Comparison of ENCODE assay signal across 9 cellular contexts in the genomic region with DNA sequence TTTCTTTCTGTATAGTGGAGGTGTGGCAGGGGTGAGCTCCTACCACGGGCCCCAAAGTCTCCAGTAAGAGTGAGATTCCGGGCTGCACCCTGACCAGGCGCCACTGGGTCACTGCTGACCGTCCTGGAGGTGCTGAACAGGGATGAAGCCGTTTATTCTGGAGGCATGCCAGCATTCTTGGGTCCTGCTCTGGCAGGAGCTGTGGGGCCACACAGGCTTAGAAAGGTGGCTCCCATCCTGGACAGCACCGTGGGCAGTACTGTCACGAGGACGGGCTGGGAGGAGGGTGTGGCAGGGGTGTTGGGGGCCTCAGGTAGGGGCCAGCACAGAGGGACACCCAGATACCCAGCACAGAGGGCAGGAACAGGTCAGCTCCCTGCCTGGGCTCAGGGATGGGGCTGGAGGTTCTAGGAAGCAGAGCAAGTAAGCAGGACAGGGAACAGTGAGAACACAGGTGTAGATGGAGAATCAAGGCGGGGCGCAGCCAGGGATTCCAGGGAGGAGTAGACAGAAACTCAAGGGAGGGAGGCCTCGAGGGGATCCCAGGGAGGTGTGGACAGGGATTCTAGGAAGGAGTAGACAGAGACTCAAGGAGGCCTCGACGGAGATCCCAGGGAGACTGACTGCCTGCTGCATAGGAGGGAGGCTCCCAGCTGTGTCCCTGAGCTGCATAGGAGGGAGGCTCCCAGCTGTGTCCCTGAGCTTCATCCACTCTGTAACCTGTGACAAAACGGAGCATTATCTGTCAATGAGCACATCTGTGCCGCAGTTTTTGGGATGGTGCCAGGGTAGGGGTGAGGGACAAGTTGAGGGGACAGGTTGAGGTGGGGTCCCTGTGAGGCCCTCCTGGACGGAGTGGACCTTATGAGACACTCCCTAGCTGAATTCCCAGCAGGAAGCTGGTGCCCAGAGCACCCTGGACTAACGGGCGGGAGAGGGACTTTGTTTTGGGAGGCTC. TPM values are rescaled to one million over a fixed set of nuclear protein-coding genes. Genes with fewer than 3 reads are reported as not detected.
A peak's percentile ranks its signal among the peaks of the same experiment; 100 is the strongest.
DNase-seq lines count a peak whose midpoint lies in the region; ATAC-seq and TF ChIP-seq lines count a peak whose summit lies in the region.
"Had no signal": no experiment of that assay in that cellular context is flagged by ENCODE, and none has a peak within 500 bp of the region (broad histone marks: within the 10 kb centered on the region; RNA-seq: fewer than 3 reads in every experiment).

No MANE protein-coding gene starts in this region.

- intact Hi-C loops in CD4-positive, alpha-beta memory T cell (cut with micrococcal nuclease), result no loop called here
- intact Hi-C loops in lower lobe of right lung (cut with DNase I), result no loop called here

- no peaks in the 10 kb centered on the region for H3K36me3 Mint-ChIP-seq in CD4-positive, alpha-beta memory T cell
- no peaks in the 10 kb centered on the region for H3K36me3 Mint-ChIP-seq in activated T-helper 17 cell treated with anti-CD3 and anti-CD28 coated beads, Interleukin-2, amount 50 U/mL, for 72 hours (ENCODE audit: low read depth)

- no peak for ATAC-seq in activated T-helper 17 cell treated with anti-CD3 and anti-CD28 coated beads, Interleukin-2, amount 50 U/mL, for 72 hours (replicated peaks)
- ATAC-seq in lower lobe of right lung (peak; percentile 66 to 69), GM18907 (IDR thresholded peaks at IDR 0.05; ENCODE audit: unreplicated experiment) (no peak), HG02840 (IDR thresholded peaks at IDR 0.05; ENCODE audit: low FRiP score, unreplicated experiment) (no peak)

- TF ChIP-seq CTCF in KMS-11 (conservative IDR thresholded peaks at IDR 0.05; ENCODE audit: low read depth, low read length), result no peak
- TF ChIP-seq CTCF in lower lobe of right lung (IDR thresholded peaks at IDR 0.05), result no peak

- no peaks in the 10 kb centered on the region for H4K20me1 ChIP-seq in KMS-11 (ENCODE audit: insufficient read depth)

- peaks cover 16% of the 10 kb centered on the region for H3K27me3 ChIP-seq in CD4-positive, alpha-beta memory T cell (ENCODE audit: insufficient read depth, low read length)
- H3K27me3 ChIP-seq in KMS-11 (ENCODE audit: insufficient read depth, low read depth) (no peaks in the 10 kb centered on the region), lower lobe of right lung (ENCODE audit: low read depth) (peaks cover 43% of the 10 kb centered on the region)

- no peak for DNase-seq in CD4-positive, alpha-beta memory T cell
- DNase-seq in lower lobe of right lung, result no peak
- no peak for DNase-seq in amniotic stem cell (lab: John Stamatoyannopoulos, UW)
- DNase-seq in NCI-H1436 treated with DMSO at 0.1 percent for 48 hours (lab: John Stamatoyannopoulos, UW), result no peak
- DNase-seq: left ventricle myocardium inferior had no signal

- H3K4me3 Mint-ChIP-seq in CD4-positive, alpha-beta memory T cell, result peak overlapping the region; percentile 49 to 69 (median 56)
- peak overlapping the region; percentile 59 for H3K4me3 Mint-ChIP-seq in activated T-helper 17 cell treated with anti-CD3 and anti-CD28 coated beads, Interleukin-2, amount 50 U/mL, for 72 hours

- H3K27ac ChIP-seq in CD4-positive, alpha-beta memory T cell (ENCODE audit: low read depth, low read length), result no peak overlapping the region
- H3K27ac ChIP-seq in KMS-11 (peak overlapping the region; percentile 91), lower lobe of right lung (no peak overlapping the region)
- H3K27ac ChIP-seq: left ventricle myocardium inferior had no signal

- no peaks in the 10 kb centered on the region for H3K36me3 ChIP-seq in CD4-positive, alpha-beta memory T cell (ENCODE audit: insufficient read depth, low read length)
- H3K36me3 ChIP-seq in KMS-11 (ENCODE audit: insufficient read depth) (no peaks in the 10 kb centered on the region), lower lobe of right lung (no peaks in the 10 kb centered on the region)
- H3K36me3 ChIP-seq: left ventricle myocardium inferior had no signal

- no peaks in the 10 kb centered on the region for H3K9me3 ChIP-seq in CD4-positive, alpha-beta memory T cell (ENCODE audit: control insufficient read depth in 1 of 2, low read length in 2 of 2)
- no peaks in the 10 kb centered on the region for H3K9me3 ChIP-seq in lower lobe of right lung

- POLR2A ChIA-PET in CD4-positive, alpha-beta memory T cell (lab: Charles Lee; ENCODE audit: partially characterized antibody), result no interaction called here

- H3K27ac Mint-ChIP-seq in CD4-positive, alpha-beta memory T cell, result peak overlapping the region in 1 of 7 donors; percentile 83
- no peak overlapping the region for H3K27ac Mint-ChIP-seq in activated T-helper 17 cell treated with anti-CD3 and anti-CD28 coated beads, Interleukin-2, amount 50 U/mL, for 72 hours

- peak overlapping the region; percentile 91 for H3K9ac ChIP-seq in KMS-11

- H3K4me3 ChIP-seq in CD4-positive, alpha-beta memory T cell (ENCODE audit: low read length in 2 of 2), result no peak overlapping the region
- H3K4me3 ChIP-seq in KMS-11 (IDR thresholded peaks at IDR 0.05; ENCODE audit: insufficient read depth, low read depth, low read length) (no peak overlapping the region), lower lobe of right lung (no peak overlapping the region)

- H3K4me2 ChIP-seq in KMS-11, result peak overlapping the region; percentile 71

- H3K4me1 Mint-ChIP-seq in CD4-positive, alpha-beta memory T cell, result peaks cover 1 to 8% (median 5%) of the 10 kb centered on the region in 4 donors
- H3K4me1 Mint-ChIP-seq in activated T-helper 17 cell treated with anti-CD3 and anti-CD28 coated beads, Interleukin-2, amount 50 U/mL, for 72 hours, result no peaks in the 10 kb centered on the region

- H2AFZ ChIP-seq in KMS-11 (ENCODE audit: low read depth), result peak overlapping the region; percentile 50; the same call in 1 of the 2 replicates

- H3K79me2 ChIP-seq in KMS-11 (ENCODE audit: insufficient read depth, low read depth), result peaks cover 21% of the 10 kb centered on the region; the same call in 1 of the 2 replicates

- H3K4me1 ChIP-seq in CD4-positive, alpha-beta memory T cell (ENCODE audit: insufficient read depth, low read length), result no peaks in the 10 kb centered on the region
- H3K4me1 ChIP-seq in KMS-11 (ENCODE audit: low read depth, poor library complexity, severe bottlenecking) (peaks cover 43% of the 10 kb centered on the region), lower lobe of right lung (no peaks in the 10 kb centered on the region)

- CTCF ChIA-PET in CD4-positive, alpha-beta memory T cell (lab: Charles Lee; ENCODE audit: partially characterized antibody), result no interaction called here

- H3K27me3 Mint-ChIP-seq in CD4-positive, alpha-beta memory T cell, result peaks cover 40 to 46% of the 10 kb centered on the region in 2 donors
- peaks cover 51% of the 10 kb centered on the region for H3K27me3 Mint-ChIP-seq in activated T-helper 17 cell treated with anti-CD3 and anti-CD28 coated beads, Interleukin-2, amount 50 U/mL, for 72 hours

- H3K9me3 Mint-ChIP-seq in CD4-positive, alpha-beta memory T cell, result peaks cover 0 to 2% (median 0%) of the 10 kb centered on the region in 8 donors
- H3K9me3 Mint-ChIP-seq in activated T-helper 17 cell treated with anti-CD3 and anti-CD28 coated beads, Interleukin-2, amount 50 U/mL, for 72 hours, result no peaks in the 10 kb centered on the region

RNA-seq across cellular contexts. Expression of a gene that starts 1.1 kb away (rescaled TPM):
- not detected for total RNA-seq in CD4-positive, alpha-beta memory T cell
- not detected for polyA plus RNA-seq in CD4-positive, alpha-beta memory T cell
- under 1 TPM in 1 of 2 donors, not detected in 1; 0.11 TPM for total RNA-seq in activated T-helper 17 cell treated with anti-CD3 and anti-CD28 coated beads, Interleukin-2, amount 50 U/mL, for 72 hours
- 2.7 TPM for total RNA-seq in lower lobe of right lung
- total RNA-seq: left ventricle myocardium inferior had no signal

Comparison
In these comparisons a context has a peak if more than half of its experiments do, and no peak if none do; other contexts are left out.
1. ATAC-seq: peak in lower lobe of right lung (2 of 2); none in activated T-helper 17 cell treated with anti-CD3 and anti-CD28 coated beads, Interleukin-2, amount 50 U/mL, for 72 hours (single experiment), GM18907 (single experiment) and HG02840 (single experiment).